Comparison of ENCODE assay signal across 1 cellular context in genomic region chr6:134235937-134236751, GRCh38.
A peak's percentile ranks its signal among the peaks of the same experiment; 100 is the strongest.
TF ChIP-seq lines count a peak whose summit lies in the region.

No MANE protein-coding gene starts in this region.

TF ChIP-seq in GM12878, 131 proteins besides CTCF, POLR2A, EP300 and RAD21 (continued from another document and continues in another):
- no peak for TF ChIP-seq USF2 (IDR thresholded peaks at IDR 0.05; ENCODE audit: borderline replicate concordance, low read depth, low read length)
- TF ChIP-seq HSF1 (IDR thresholded peaks at IDR 0.05; ENCODE audit: low read depth, low read length), result no peak
- TF ChIP-seq ZNF217 (IDR thresholded peaks at IDR 0.05), result peak; percentile 99
- TF ChIP-seq ASH2L (IDR thresholded peaks at IDR 0.05; ENCODE audit: borderline replicate concordance, low read depth), result no peak
- TF ChIP-seq CBFB (IDR thresholded peaks at IDR 0.05; ENCODE audit: low read depth), result no peak
- peak; percentile 87 for TF ChIP-seq RELA (IDR thresholded peaks at IDR 0.05; ENCODE audit: borderline replicate concordance, partially characterized antibody)
- 0 out of 2 replicates have a peak, but pooled peaks have one; percentile 38 for TF ChIP-seq RCOR1 (conservative IDR thresholded peaks at IDR 0.05; ENCODE audit: low read depth, low read length)
- peak; percentile 99 for TF ChIP-seq MEF2A (IDR thresholded peaks at IDR 0.05; ENCODE audit: insufficient read depth, low read depth, low read length)
- TF ChIP-seq WRNIP1 (IDR thresholded peaks at IDR 0.05; ENCODE audit: borderline replicate concordance, low read depth, low read length), result no peak
- no peak for TF ChIP-seq MYC (IDR thresholded peaks at IDR 0.05; ENCODE audit: insufficient read depth, insufficient read length, insufficient replicate concordance, low read length, severe bottlenecking)
- no peak for TF ChIP-seq ZBTB4 (CRISPR knock-in tag; IDR thresholded peaks at IDR 0.05)
- TF ChIP-seq DPF2 (IDR thresholded peaks at IDR 0.05), result peak; percentile 93
- TF ChIP-seq SREBF2 (IDR thresholded peaks at IDR 0.05; ENCODE audit: low read length), result no peak
- TF ChIP-seq JUNB (IDR thresholded peaks at IDR 0.05), result peak; percentile 92
- TF ChIP-seq CEBPB (IDR thresholded peaks at IDR 0.05; ENCODE audit: borderline replicate concordance in 1 of 2, low read depth in 2 of 2, low read length in 2 of 2), result no peak
- 0 out of 2 replicates have a peak, but pooled peaks have one; percentile 36 for TF ChIP-seq ZBTB33 (IDR thresholded peaks at IDR 0.05)
- TF ChIP-seq E2F8 (IDR thresholded peaks at IDR 0.05; ENCODE audit: low read depth, partially characterized antibody), result no peak
- peak; percentile 70; the same call in 1 of the 2 replicates for TF ChIP-seq JUND (IDR thresholded peaks at IDR 0.05; ENCODE audit: low read depth, low read length)
- no peak for TF ChIP-seq PAX8 (IDR thresholded peaks at IDR 0.05)
- TF ChIP-seq HDGF (IDR thresholded peaks at IDR 0.05), result no peak
- TF ChIP-seq SUZ12 (IDR thresholded peaks at IDR 0.05; ENCODE audit: unreplicated experiment), result no peak
- TF ChIP-seq NFIC (IDR thresholded peaks at IDR 0.05; ENCODE audit: low read depth, low read length), result peak; percentile 96
- TF ChIP-seq PRDM15 (CRISPR knock-in tag; IDR thresholded peaks at IDR 0.05), result no peak
- no peak for TF ChIP-seq POLR2AphosphoS2 (IDR thresholded peaks at IDR 0.05; ENCODE audit: low read depth, low read length)
- no peak for TF ChIP-seq IRF3 (IDR thresholded peaks at IDR 0.05)
- TF ChIP-seq SPI1 (IDR thresholded peaks at IDR 0.05; ENCODE audit: borderline replicate concordance, insufficient read depth, low read depth, low read length), result peak; percentile 79
- TF ChIP-seq CBX3 (IDR thresholded peaks at IDR 0.05; ENCODE audit: borderline replicate concordance, low read depth), result no peak
- TF ChIP-seq NFXL1 (IDR thresholded peaks at IDR 0.05; ENCODE audit: borderline replicate concordance), result no peak
- no peak for TF ChIP-seq SIX5 (IDR thresholded peaks at IDR 0.05; ENCODE audit: low read depth, low read length, severe bottlenecking)
- peak; percentile 88 for TF ChIP-seq ATF7 (IDR thresholded peaks at IDR 0.05; ENCODE audit: low read depth)
- TF ChIP-seq TCF3 (IDR thresholded peaks at IDR 0.05; ENCODE audit: borderline replicate concordance, insufficient read depth, low read depth, low read length), result no peak
- peak; percentile 76; the same call in 2 of the 3 replicates for TF ChIP-seq POU2F2 (IDR thresholded peaks at IDR 0.05; ENCODE audit: borderline replicate concordance, low read depth, low read length)
- no peak for TF ChIP-seq ZNF384 (IDR thresholded peaks at IDR 0.05; ENCODE audit: borderline replicate concordance, low read depth, low read length)
- no peak for TF ChIP-seq NFYA (IDR thresholded peaks at IDR 0.05; ENCODE audit: borderline replicate concordance, low read depth, low read length)
- no peak for TF ChIP-seq ZBTB11 (CRISPR knock-in tag; IDR thresholded peaks at IDR 0.05)
- TF ChIP-seq SP1 (IDR thresholded peaks at IDR 0.05; ENCODE audit: low read depth, low read length), result peak; percentile 10
- TF ChIP-seq HCFC1 (IDR thresholded peaks at IDR 0.05; ENCODE audit: low read length), result no peak
- TF ChIP-seq ATF3 (IDR thresholded peaks at IDR 0.05; ENCODE audit: borderline replicate concordance, extremely low read depth, low read depth, low read length), result no peak
- peak; percentile 76 for TF ChIP-seq RUNX3 (IDR thresholded peaks at IDR 0.05; ENCODE audit: low read length)
- TF ChIP-seq ATF2 (IDR thresholded peaks at IDR 0.05; ENCODE audit: low read length), result peak; percentile 94
- TF ChIP-seq ZNF24 (IDR thresholded peaks at IDR 0.05), result no peak
